ENCODE assay signal across 1 cellular context in the genomic region with DNA sequence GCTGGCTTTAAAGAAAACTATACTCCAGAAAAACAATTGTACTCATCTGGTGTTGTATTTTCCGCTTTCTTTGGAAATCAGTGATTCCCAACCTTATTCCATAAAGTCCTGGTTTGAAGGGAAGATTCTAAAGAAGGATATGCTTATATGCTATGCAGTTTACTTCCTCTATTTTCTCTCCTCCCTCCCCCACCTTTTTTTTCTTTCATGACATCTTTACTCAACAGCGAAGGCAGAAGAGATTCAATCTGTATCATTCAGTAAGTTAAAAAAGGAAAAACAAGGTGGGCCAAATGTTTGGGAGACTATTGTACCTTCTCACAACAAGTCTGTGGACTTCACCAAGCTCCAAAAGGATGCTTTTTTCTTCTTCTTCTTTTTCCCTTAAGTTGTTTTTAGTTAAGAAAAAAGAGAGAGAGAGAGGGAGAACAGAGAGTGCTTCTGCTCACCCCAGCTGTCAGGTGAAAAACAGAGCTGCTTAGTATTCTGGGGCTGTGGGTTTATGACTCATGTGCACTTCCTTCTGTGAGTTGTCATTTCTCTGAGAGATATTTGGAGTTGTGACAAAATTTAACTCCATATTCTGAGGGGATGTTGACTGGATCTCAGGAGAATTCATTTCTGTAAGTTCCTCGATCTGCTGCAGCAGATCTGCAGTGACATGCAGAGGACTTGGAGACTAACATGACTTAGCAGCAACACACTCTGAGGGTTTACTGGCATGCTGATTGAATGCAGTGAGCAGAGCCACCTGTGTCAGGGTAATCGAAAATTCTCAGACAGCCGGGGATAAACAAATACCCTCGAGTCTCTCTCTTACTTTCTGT.
TF ChIP-seq lines count a peak whose summit lies in the region.

No MANE protein-coding gene starts in this region.

TF ChIP-seq in K562, 482 proteins besides CTCF, POLR2A, EP300 and RAD21 (continued from another document):
- TF ChIP-seq, protein P1, sequence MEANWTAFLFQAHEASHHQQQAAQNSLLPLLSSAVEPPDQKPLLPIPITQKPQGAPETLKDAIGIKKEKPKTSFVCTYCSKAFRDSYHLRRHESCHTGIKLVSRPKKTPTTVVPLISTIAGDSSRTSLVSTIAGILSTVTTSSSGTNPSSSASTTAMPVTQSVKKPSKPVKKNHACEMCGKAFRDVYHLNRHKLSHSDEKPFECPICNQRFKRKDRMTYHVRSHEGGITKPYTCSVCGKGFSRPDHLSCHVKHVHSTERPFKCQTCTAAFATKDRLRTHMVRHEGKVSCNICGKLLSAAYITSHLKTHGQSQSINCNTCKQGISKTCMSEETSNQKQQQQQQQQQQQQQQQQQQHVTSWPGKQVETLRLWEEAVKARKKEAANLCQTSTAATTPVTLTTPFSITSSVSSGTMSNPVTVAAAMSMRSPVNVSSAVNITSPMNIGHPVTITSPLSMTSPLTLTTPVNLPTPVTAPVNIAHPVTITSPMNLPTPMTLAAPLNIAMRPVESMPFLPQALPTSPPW (CRISPR knock-in tag; IDR thresholded peaks at IDR 0.05): peak; percentile 26; the same call in 1 of the 2 replicates
- TF ChIP-seq MXI1 (IDR thresholded peaks at IDR 0.05; ENCODE audit: low read depth, low read length): no peak
- peak; percentile 68 for TF ChIP-seq ARID1B (IDR thresholded peaks at IDR 0.05)
- peak in 1 of 2 experiments; percentile 18; a peak in 1 of 4 replicates for TF ChIP-seq ARNT (IDR thresholded peaks at IDR 0.05)
- TF ChIP-seq NCOR1 (IDR thresholded peaks at IDR 0.05): 0 out of 2 replicates have a peak, but pooled peaks have one; percentile 3
- peak; percentile 45 for TF ChIP-seq MEIS2 (IDR thresholded peaks at IDR 0.05; ENCODE audit: partially characterized antibody)
- peak; percentile 44 for TF ChIP-seq ZBTB40 (IDR thresholded peaks at IDR 0.05)
- TF ChIP-seq ZBTB40 (CRISPR knock-in tag; IDR thresholded peaks at IDR 0.05): no peak
- TF ChIP-seq ZC3H8 (IDR thresholded peaks at IDR 0.05): no peak
- TF ChIP-seq, protein P2, sequence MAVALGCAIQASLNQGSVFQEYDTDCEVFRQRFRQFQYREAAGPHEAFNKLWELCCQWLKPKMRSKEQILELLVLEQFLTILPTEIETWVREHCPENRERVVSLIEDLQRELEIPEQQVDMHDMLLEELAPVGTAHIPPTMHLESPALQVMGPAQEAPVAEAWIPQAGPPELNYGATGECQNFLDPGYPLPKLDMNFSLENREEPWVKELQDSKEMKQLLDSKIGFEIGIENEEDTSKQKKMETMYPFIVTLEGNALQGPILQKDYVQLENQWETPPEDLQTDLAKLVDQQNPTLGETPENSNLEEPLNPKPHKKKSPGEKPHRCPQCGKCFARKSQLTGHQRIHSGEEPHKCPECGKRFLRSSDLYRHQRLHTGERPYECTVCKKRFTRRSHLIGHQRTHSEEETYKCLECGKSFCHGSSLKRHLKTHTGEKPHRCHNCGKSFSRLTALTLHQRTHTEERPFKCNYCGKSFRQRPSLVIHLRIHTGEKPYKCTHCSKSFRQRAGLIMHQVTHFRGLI (CRISPR knock-in tag; IDR thresholded peaks at IDR 0.05): no peak
- TF ChIP-seq JUN (IDR thresholded peaks at IDR 0.05; ENCODE audit: borderline replicate concordance, low read depth, low read length): peak; percentile 61; the same call in 1 of the 2 replicates
- TF ChIP-seq JUN (CRISPR knock-in tag; IDR thresholded peaks at IDR 0.05; ENCODE audit: borderline replicate concordance): no peak
- peak; percentile 85 for TF ChIP-seq ZNF384 (IDR thresholded peaks at IDR 0.05; ENCODE audit: low read depth, low read length)
- TF ChIP-seq BHLHE40 (IDR thresholded peaks at IDR 0.05; ENCODE audit: low read length): no peak
